In genomic region chr2:147346142-147346541, GRCh38 we compare ENCODE assay signal across 25 cellular contexts.
DNase-seq lines count a peak whose midpoint lies in the region; ATAC-seq, FAIRE-seq and TF ChIP-seq lines count a peak whose summit lies in the region.
"Had no signal": no experiment of that assay in that cellular context is flagged by ENCODE, and none has a peak within 500 bp of the region (broad histone marks: within the 10 kb centered on the region; RNA-seq: fewer than 3 reads in every experiment).

No MANE protein-coding gene starts in this region.

- H3K27me3 ChIP-seq in IMR-90 (ENCODE audit: control insufficient read depth, insufficient read depth, low read length), result no peaks in the 10 kb centered on the region
- no peaks in the 10 kb centered on the region for H3K27me3 ChIP-seq in bronchial epithelial cell (ENCODE audit: control insufficient read depth, insufficient read depth, low read length)
- no peaks in the 10 kb centered on the region for H3K27me3 ChIP-seq in foreskin keratinocyte
- H3K27me3 ChIP-seq: BLaER1 had no signal

- H2BK15ac ChIP-seq in IMR-90 (ENCODE audit: low read depth, low read length), result no peak overlapping the region

- H3K27ac ChIP-seq in IMR-90 (ENCODE audit: insufficient read depth, low read length) (no peak overlapping the region), foreskin keratinocyte (no peak overlapping the region)
- H3K27ac ChIP-seq: 22Rv1, BLaER1, C4-2B had no signal

- H3K23ac ChIP-seq in IMR-90 (ENCODE audit: low read depth, low read length), result no peak overlapping the region

- POLR2A ChIA-PET in IMR-90 (lab: Charles Lee; ENCODE audit: unreplicated experiment), result no interaction called here

- H3K4me1 ChIP-seq in IMR-90 (ENCODE audit: control insufficient read depth, insufficient read depth, low read length) (no peaks in the 10 kb centered on the region), foreskin keratinocyte (no peaks in the 10 kb centered on the region)
- H3K4me1 ChIP-seq: BLaER1, Caco-2 had no signal

- H2BK120ac ChIP-seq in IMR-90 (ENCODE audit: low read depth, low read length), result no peak overlapping the region

- dilution Hi-C loops in IMR-90 (cut with HindIII; ENCODE audit: low sequenced_read_pairs, unreplicated experiment), result no loop called here

- intact Hi-C loops in IMR-90 (cut with micrococcal nuclease), result no loop called here

- peaks cover 14% of the 10 kb centered on the region for H3K9me3 Mint-ChIP-seq in activated naive CD4-positive, alpha-beta T cell treated with anti-CD3 and anti-CD28 coated beads, Interleukin-2, amount 50 U/mL, for 24 hours
- H3K9me3 Mint-ChIP-seq in chondrocyte (ENCODE audit: low read depth), result peaks cover 16% of the 10 kb centered on the region

- H3K56ac ChIP-seq in IMR-90 (ENCODE audit: extremely low read depth, insufficient read depth, low read length), result no peak overlapping the region

- H3K79me1 ChIP-seq in IMR-90 (ENCODE audit: low read depth in 1 of 2, low read length in 2 of 2), result no peaks in the 10 kb centered on the region

- CTCF ChIA-PET in IMR-90 (lab: Yijun Ruan, JAX), result interaction anchor here (0.5 kb wide), 1 partner anchor 54 kb away, joined by 3 read pairs; no protein-coding TSS in a partner anchor

- no peak overlapping the region for H3K4me2 ChIP-seq in IMR-90 (ENCODE audit: low read depth, low read length)
- H3K4me2 ChIP-seq: BLaER1, GM23338 had no signal

- in situ Hi-C loops in IMR-90 (cut with MboI; ENCODE audit: low sequenced_read_pairs), result no loop called here

- TF ChIP-seq RAD21 in IMR-90 (IDR thresholded peaks at IDR 0.05; ENCODE audit: low read length), result no peak

- H3K9ac ChIP-seq in IMR-90 (ENCODE audit: low read depth, low read length), result no peak overlapping the region
- H3K9ac ChIP-seq: BLaER1 had no signal

- peak overlapping the region; percentile 39 for H2AFZ ChIP-seq in IMR-90 (replicated peaks; ENCODE audit: low read length, poor library complexity)
- H2AFZ ChIP-seq: GM23338 had no signal

- no peak overlapping the region for H3K18ac ChIP-seq in IMR-90 (ENCODE audit: low read depth, low read length)

- no peak overlapping the region for H2AK9ac ChIP-seq in IMR-90 (replicated peaks; ENCODE audit: low read depth, low read length, poor library complexity)

- no peaks in the 10 kb centered on the region for H3K36me3 ChIP-seq in IMR-90 (ENCODE audit: control insufficient read depth, insufficient read depth, low read length)
- H3K36me3 ChIP-seq in bronchial epithelial cell (ENCODE audit: control insufficient read depth, insufficient read depth, low read length), result no peaks in the 10 kb centered on the region
- H3K36me3 ChIP-seq: BLaER1, HAP-1 had no signal

- peaks cover 3% of the 10 kb centered on the region for H3K27me3 Mint-ChIP-seq in activated naive CD4-positive, alpha-beta T cell treated with anti-CD3 and anti-CD28 coated beads, Interleukin-2, amount 50 U/mL, for 24 hours
- H3K27me3 Mint-ChIP-seq in chondrocyte (ENCODE audit: low read depth), result peaks cover 4% of the 10 kb centered on the region
- H3K27me3 Mint-ChIP-seq: B cell had no signal

- H3K9me3 ChIP-seq in IMR-90 (ENCODE audit: control insufficient read depth, insufficient read depth, low read length), result no peaks in the 10 kb centered on the region; the same call in 1 of the 2 replicates

- H3K4me1 Mint-ChIP-seq in activated naive CD4-positive, alpha-beta T cell treated with anti-CD3 and anti-CD28 coated beads, Interleukin-2, amount 50 U/mL, for 24 hours, result no peaks in the 10 kb centered on the region
- no peaks in the 10 kb centered on the region for H3K4me1 Mint-ChIP-seq in chondrocyte (ENCODE audit: low read depth)
- H3K4me1 Mint-ChIP-seq: B cell, GM23338 had no signal

- no peak overlapping the region for H3K4me3 Mint-ChIP-seq in activated naive CD4-positive, alpha-beta T cell treated with anti-CD3 and anti-CD28 coated beads, Interleukin-2, amount 50 U/mL, for 24 hours
- no peak overlapping the region for H3K4me3 Mint-ChIP-seq in chondrocyte (ENCODE audit: unreplicated experiment)
- H3K4me3 Mint-ChIP-seq: B cell; CD4-positive, CD25-positive, alpha-beta regulatory T cell; CD8-positive, alpha-beta T cell; GM23338; HFFc6 had no signal

- H3K14ac ChIP-seq in IMR-90 (replicated peaks; ENCODE audit: low read depth, low read length), result no peak overlapping the region

- no peaks in the 10 kb centered on the region for H3K9me1 ChIP-seq in IMR-90 (ENCODE audit: insufficient read depth, low read length)

- H3K27ac Mint-ChIP-seq in activated naive CD4-positive, alpha-beta T cell treated with anti-CD3 and anti-CD28 coated beads, Interleukin-2, amount 50 U/mL, for 24 hours, result peak overlapping the region; percentile 10
- H3K27ac Mint-ChIP-seq in chondrocyte (ENCODE audit: unreplicated experiment), result no peak overlapping the region
- H3K27ac Mint-ChIP-seq: B cell; CD4-positive, CD25-positive, alpha-beta regulatory T cell; CD8-positive, alpha-beta T cell; GM23338; HFFc6 had no signal

- H4K20me1 ChIP-seq in IMR-90 (ENCODE audit: insufficient read depth, low read length), result no peaks in the 10 kb centered on the region
- H4K20me1 ChIP-seq: BLaER1 had no signal

- H3K4ac ChIP-seq in IMR-90 (ENCODE audit: low read depth, low read length), result no peak overlapping the region

- FAIRE-seq in bronchial epithelial cell (lab: Jason Lieb, UNC), result no peak
- FAIRE-seq: A204.1, G401.6, GM12892, GM19239, H54 had no signal

- no peak overlapping the region for H2BK5ac ChIP-seq in IMR-90 (ENCODE audit: low read depth, low read length, poor library complexity, severe bottlenecking)

- H3K36me3 Mint-ChIP-seq in activated naive CD4-positive, alpha-beta T cell treated with anti-CD3 and anti-CD28 coated beads, Interleukin-2, amount 50 U/mL, for 24 hours, result peaks cover 4% of the 10 kb centered on the region
- peaks cover 4% of the 10 kb centered on the region for H3K36me3 Mint-ChIP-seq in chondrocyte (ENCODE audit: low read depth)
- H3K36me3 Mint-ChIP-seq: CD4-positive, CD25-positive, alpha-beta regulatory T cell; CD8-positive, alpha-beta T cell had no signal

- H3K4me3 ChIP-seq in IMR-90 (ENCODE audit: insufficient read depth, low read depth, low read length), result no peak overlapping the region
- H3K4me3 ChIP-seq in bronchial epithelial cell (ENCODE audit: low read depth, low read length), result no peak overlapping the region
- H3K4me3 ChIP-seq: BLaER1, GM23338, HAP-1 had no signal

- no peak overlapping the region for H4K8ac ChIP-seq in IMR-90 (ENCODE audit: low read depth in 2 of 2, low read length in 2 of 2)

- no peak overlapping the region for H2AK5ac ChIP-seq in IMR-90 (ENCODE audit: low read depth, low read length)

- no peak overlapping the region for H4K5ac ChIP-seq in IMR-90 (ENCODE audit: low read depth, low read length)

- WGBS in IMR-90 (ENCODE audit: extremely low coverage in 2 of 2, insufficient read length in 1 of 2), 2 experiments, result no CpG with 5 or more reads among the region's 2 CpGs

- no peak for ATAC-seq in IMR-90 (ENCODE audit: low read depth)
- ATAC-seq in foreskin keratinocyte, result peak; percentile 19
- ATAC-seq in GM19023 (IDR thresholded peaks at IDR 0.05; ENCODE audit: unreplicated experiment), result no peak
- no peak for ATAC-seq in HG02588 (IDR thresholded peaks at IDR 0.05; ENCODE audit: unreplicated experiment)
- ATAC-seq: CD8-positive, alpha-beta T cell; GM23338 had no signal

- DNase-seq in activated naive CD4-positive, alpha-beta T cell treated with anti-CD3 and anti-CD28 coated beads, Interleukin-2, amount 50 U/mL, for 16 hours, result no peak
- DNase-seq in IMR-90 (no peak), bronchial epithelial cell (ENCODE audit: low read depth) (peak; percentile 18), foreskin keratinocyte (peak in 1 of 2 donors; percentile 35), chondrocyte (ENCODE audit: low spot score) (no peak)
- DNase-seq: Caco-2; CD4-positive, CD25-positive, alpha-beta regulatory T cell; CD8-positive, alpha-beta T cell; DMS153; DND-41; HFFc6 had no signal

- BruUV-seq in IMR-90 (replicated peaks; lab: Mats Ljungman, UMichigan), result no TSS peak

- no peak overlapping the region for H2BK20ac ChIP-seq in IMR-90 (ENCODE audit: low read depth, low read length)

- no peak overlapping the region for H4K91ac ChIP-seq in IMR-90 (ENCODE audit: insufficient read depth, low read depth, low read length)

- no peak for TF ChIP-seq CTCF in IMR-90 (conservative IDR thresholded peaks at IDR 0.05; ENCODE audit: low read depth, low read length)
- no peak for TF ChIP-seq CTCF in bronchial epithelial cell (IDR thresholded peaks at IDR 0.05; ENCODE audit: insufficient read depth, low read length, severe bottlenecking)
- TF ChIP-seq CTCF in foreskin keratinocyte (conservative IDR thresholded peaks at IDR 0.05), result no peak
- TF ChIP-seq CTCF in chondrocyte (IDR thresholded peaks at IDR 0.05), result no peak

- no peak for TF ChIP-seq POLR2A in IMR-90 (IDR thresholded peaks at IDR 0.05; ENCODE audit: low read depth, low read length)

TF ChIP-seq in IMR-90, 13 proteins besides CTCF, POLR2A, EP300 and RAD21:
- peak; percentile 62; the same call in 1 of the 2 replicates for TF ChIP-seq CEBPB (IDR thresholded peaks at IDR 0.05; ENCODE audit: low read depth, low read length)
- TF ChIP-seq ELK1 (IDR thresholded peaks at IDR 0.05; ENCODE audit: borderline replicate concordance, low read depth, low read length), result no peak
